Comparison of ENCODE assay signal across 16 cellular contexts in genomic region chr6:111470991-111471390, GRCh38.
"Had no signal": no experiment of that assay in that cellular context is flagged by ENCODE, and none has a peak within 500 bp of the region (broad histone marks: within the 10 kb centered on the region; RNA-seq: fewer than 3 reads in every experiment).

No MANE protein-coding gene starts in this region.

- DNase-seq: KBM-7, MG63, NCI-H1092, NCI-H1105 treated with DMSO at 0.1 percent for 48 hours, NCI-H1417 treated with DMSO at 0.1 percent for 48 hours, NCI-H187, NCI-H2029, NCI-H2107, NCI-H2227 treated with DMSO at 0.1 percent for 48 hours, NCI-H524, NCI-H526 treated with DMSO at 0.1 percent for 48 hours, NCI-H774, Right ventricle myocardium superior, RPMI8226, SIG-M5 had no signal

- H3K4me3 Mint-ChIP-seq: IgD-negative memory B cell had no signal

- H3K9me3 Mint-ChIP-seq: IgD-negative memory B cell had no signal

- H3K27me3 Mint-ChIP-seq: IgD-negative memory B cell had no signal
